Comparison of ENCODE assay signal across 1 cellular context in genomic region chr2:200794143-200794542, GRCh38.
TF ChIP-seq lines count a peak whose summit lies in the region.

No MANE protein-coding gene starts in this region.

TF ChIP-seq in HCT116, 20 proteins besides CTCF, POLR2A, EP300 and RAD21 (continued from another document):
- no peak for TF ChIP-seq REST (IDR thresholded peaks at IDR 0.05; ENCODE audit: low read depth)
